In genomic region chr1:151443846-151444790, GRCh38 we compare ENCODE assay signal across 8 cellular contexts. TPM values are rescaled to one million over a fixed set of nuclear protein-coding genes. Genes with fewer than 3 reads are reported as not detected.
DNase-seq lines count a peak whose midpoint lies in the region; ATAC-seq and TF ChIP-seq lines count a peak whose summit lies in the region.

No MANE protein-coding gene starts in this region.

- ATAC-seq in GM19467 (IDR thresholded peaks at IDR 0.05; ENCODE audit: unreplicated experiment) = peak; percentile 77

- no peaks in the 10 kb centered on the region for H3K9me3 ChIP-seq in SK-N-MC (ENCODE audit: low read depth, low read length)

- peak; percentile 53 for DNase-seq in BJ (ENCODE audit: low read depth)
- peak; percentile 49 for DNase-seq in NCI-H1048 (lab: John Stamatoyannopoulos, UW)
- DNase-seq in SK-N-MC (ENCODE audit: low read depth, low spot score) = peak; percentile 64
- peak; percentile 70 for DNase-seq in activated naive CD4-positive, alpha-beta T cell treated with anti-CD3 and anti-CD28 coated beads, Interleukin-2, amount 50 U/mL, for 16 hours
- peak; percentile 74 for DNase-seq in glomerular visceral epithelial cell (ENCODE audit: extremely low spot score)
- peak; percentile 53 for DNase-seq in putamen (ENCODE audit: low spot score)
- DNase-seq in occipital lobe (lab: John Stamatoyannopoulos, UW) = no peak

- TF ChIP-seq CTCF in BJ (IDR thresholded peaks at IDR 0.05; ENCODE audit: insufficient read depth, low read depth, low read length) = peak; percentile 75

- H3K4me3 ChIP-seq in BJ (ENCODE audit: low read depth, low read length) (no peak overlapping the region), SK-N-MC (peak overlapping the region; percentile 36)

- H3K36me3 ChIP-seq in BJ (ENCODE audit: control insufficient read depth, insufficient read depth, low read length) = 0 out of 2 replicates have a peak, but pooled peaks cover 2% of the 10 kb centered on the region
- H3K36me3 ChIP-seq in SK-N-MC (ENCODE audit: insufficient read depth, low read length) = peaks cover 31% of the 10 kb centered on the region

- no peaks in the 10 kb centered on the region for H3K27me3 ChIP-seq in BJ (ENCODE audit: control insufficient read depth, insufficient read depth, low read length)

- H3K27ac ChIP-seq in SK-N-MC = peak overlapping the region; percentile 74

- CTCF ChIA-PET in BJ (lab: Yijun Ruan, JAX) = interaction anchor here (0.8 to 1.7 kb wide), 11 partner anchors 10 to 294 kb away, joined by 3 to 11 read pairs (median 6); no protein-coding TSS in a partner anchor

- peak overlapping the region; percentile 30 for H3K9ac ChIP-seq in SK-N-MC (ENCODE audit: insufficient read length)

- POLR2A ChIA-PET in BJ (lab: Charles Lee) = no interaction called here

RNA-seq across cellular contexts. Expression of gene POGZ, which starts 15.2 kb away (rescaled TPM):
- 37.1 and 39.8 TPM in 2 replicates for polyA plus RNA-seq in BJ (2011; rRNA removed)
- 55.2 and 62.7 TPM in 2 replicates for polyA minus RNA-seq in BJ (2011; rRNA and poly(A)+ RNA removed)
- 37.3 TPM for total RNA-seq in occipital lobe

RNA-seq across cellular contexts. Expression of gene PSMB4, which starts 44.7 kb away (rescaled TPM):
- polyA plus RNA-seq in BJ (2011; rRNA removed) = 467 and 468 TPM in 2 replicates
- polyA minus RNA-seq in BJ (2011; rRNA and poly(A)+ RNA removed) = 229 and 368 TPM in 2 replicates
- 290 TPM for total RNA-seq in occipital lobe
